ENCODE assay signal across 19 cellular contexts in the genomic region with DNA sequence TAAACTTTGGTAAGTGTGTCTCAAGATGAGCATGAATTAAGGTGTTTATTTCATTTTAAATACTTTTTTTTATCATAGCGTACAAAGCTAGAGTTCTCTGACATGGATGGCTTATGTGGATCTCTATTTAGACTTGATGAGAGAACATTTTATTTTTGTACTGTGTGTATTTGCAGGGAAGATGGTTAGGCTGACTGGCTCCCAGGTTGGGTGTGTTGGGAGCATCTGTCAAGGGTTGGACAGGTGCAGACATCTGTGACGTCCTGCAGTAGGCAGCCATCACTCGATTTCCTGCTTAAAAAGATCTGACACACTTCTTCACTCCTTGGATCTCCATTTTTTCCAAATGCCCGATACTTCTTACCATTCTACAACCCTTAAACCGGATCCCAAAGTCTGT.
DNase-seq lines count a peak whose midpoint lies in the region; ATAC-seq and TF ChIP-seq lines count a peak whose summit lies in the region.
"Had no signal": no experiment of that assay in that cellular context is flagged by ENCODE, and none has a peak within 500 bp of the region (broad histone marks: within the 10 kb centered on the region; RNA-seq: fewer than 3 reads in every experiment).

No MANE protein-coding gene starts in this region.

- peak; percentile 36 for DNase-seq in Ammon's horn (ENCODE audit: low spot score)
- no peak for DNase-seq in activated CD4-positive, alpha-beta T cell treated with anti-CD3 and anti-CD28 coated beads for 36 hours
- no peak for DNase-seq in Karpas-422
- no peak for DNase-seq in ureter (ENCODE audit: low spot score)
- no peak for DNase-seq in testis
- DNase-seq: BE2C; CD8-positive, alpha-beta T cell; DMS79 treated with DMSO at 0.1 percent for 48 hours; H9; KBM-7; NCI-H1417 treated with DMSO at 0.1 percent for 48 hours; NCI-H2029 treated with DMSO at 0.1 percent for 48 hours; NCI-H226; NCI-H524 treated with DMSO at 0.1 percent for 48 hours; NK-92 treated with Interleukin-12 subunit alpha and Interleukin-12 subunit beta, amount 100 ng/mL, for 24 hours; RPMI8226 had no signal

- H3K9ac ChIP-seq in BLaER1: no peak overlapping the region
- H3K9ac ChIP-seq in Karpas-422 (ENCODE audit: low read length): no peak overlapping the region

- H4K20me1 ChIP-seq in BLaER1: no peaks in the 10 kb centered on the region
- no peaks in the 10 kb centered on the region for H4K20me1 ChIP-seq in Karpas-422 (ENCODE audit: insufficient read depth, low read depth, low read length)

- TF ChIP-seq CTCF in brain (conservative IDR thresholded peaks at IDR 0.05) (no peak), nephron (IDR thresholded peaks at IDR 0.05; ENCODE audit: unreplicated experiment in 3 of 3) (no peak), testis (IDR thresholded peaks at IDR 0.05) (no peak)

- H3K27ac Mint-ChIP-seq in brain: peak overlapping the region in 4 of 5 experiments; percentile 19 to 83 (median 34)
- H3K27ac Mint-ChIP-seq in nephron: peak overlapping the region in 2 of 3 experiments; percentile 14 to 41
- no peak overlapping the region for H3K27ac Mint-ChIP-seq in activated CD4-positive, alpha-beta T cell treated with anti-CD3 and anti-CD28 coated beads for 36 hours
- H3K27ac Mint-ChIP-seq: CD8-positive, alpha-beta T cell; H9 had no signal

- H3K79me2 ChIP-seq in Karpas-422 (ENCODE audit: low read length): no peaks in the 10 kb centered on the region

- H3K4me3 Mint-ChIP-seq in brain (no peak overlapping the region), nephron (no peak overlapping the region)
- H3K4me3 Mint-ChIP-seq in activated CD4-positive, alpha-beta T cell treated with anti-CD3 and anti-CD28 coated beads for 36 hours: no peak overlapping the region
- H3K4me3 Mint-ChIP-seq: CD8-positive, alpha-beta T cell; H9 had no signal

- intact Hi-C loops in activated CD4-positive, alpha-beta T cell treated with anti-CD3 and anti-CD28 coated beads for 36 hours (cut with DNase I, micrococcal nuclease): no loop called here
- intact Hi-C loops in testis (cut with DNase I; ENCODE audit: low total_unique reads): no loop called here

- peaks cover 0 to 13% (median 3%) of the 10 kb centered on the region in 5 experiments for H3K9me3 Mint-ChIP-seq in brain
- H3K9me3 Mint-ChIP-seq in nephron: no peaks in the 10 kb centered on the region
- no peaks in the 10 kb centered on the region for H3K9me3 Mint-ChIP-seq in activated CD4-positive, alpha-beta T cell treated with anti-CD3 and anti-CD28 coated beads for 36 hours (ENCODE audit: low read depth)
- H3K9me3 Mint-ChIP-seq: CD8-positive, alpha-beta T cell; H9 had no signal

- H3K27me3 ChIP-seq in BLaER1 (no peaks in the 10 kb centered on the region), Karpas-422 (ENCODE audit: low read length) (no peaks in the 10 kb centered on the region), testis (no peaks in the 10 kb centered on the region)
- H3K27me3 ChIP-seq: BE2C had no signal

- H3K9me3 ChIP-seq in BLaER1 (peaks cover 4% of the 10 kb centered on the region; the same call in 1 of the 2 replicates), Karpas-422 (ENCODE audit: low read length) (peaks cover 7% of the 10 kb centered on the region; the same call in 1 of the 2 replicates), testis (no peaks in the 10 kb centered on the region)
- H3K9me3 ChIP-seq: BE2C had no signal

- H3K4me2 ChIP-seq in BLaER1 (peak overlapping the region; percentile 71), Karpas-422 (ENCODE audit: low read depth, low read length, poor library complexity, severe bottlenecking) (no peak overlapping the region)

- H3K4me1 Mint-ChIP-seq in brain (peaks cover 42% of the 10 kb centered on the region), nephron (peaks cover 16% of the 10 kb centered on the region)
- H3K4me1 Mint-ChIP-seq in activated CD4-positive, alpha-beta T cell treated with anti-CD3 and anti-CD28 coated beads for 36 hours: no peaks in the 10 kb centered on the region

- H3K4me3 ChIP-seq in BLaER1 (no peak overlapping the region), Karpas-422 (ENCODE audit: low read length) (no peak overlapping the region), testis (no peak overlapping the region)

- no peak for TF ChIP-seq POLR2A in testis (IDR thresholded peaks at IDR 0.05)

- H3K27ac ChIP-seq in BLaER1: peak overlapping the region; percentile 34; the same call in 1 of the 2 replicates
- H3K27ac ChIP-seq in Karpas-422 (ENCODE audit: low read length): no peak overlapping the region
- peak overlapping the region in 1 of 2 donors; percentile 32 for H3K27ac ChIP-seq in testis

- H3K36me3 ChIP-seq in BLaER1: no peaks in the 10 kb centered on the region
- no peaks in the 10 kb centered on the region for H3K36me3 ChIP-seq in Karpas-422 (ENCODE audit: insufficient read depth, low read length)
- no peaks in the 10 kb centered on the region for H3K36me3 ChIP-seq in testis (ENCODE audit: low read depth, missing control alignments)
- H3K36me3 ChIP-seq: BE2C had no signal

- ATAC-seq in activated CD4-positive, alpha-beta T cell treated with anti-CD3 and anti-CD28 coated beads for 36 hours: no peak
- ATAC-seq: CD8-positive, alpha-beta T cell had no signal

- H3K9me2 ChIP-seq in Karpas-422 (replicated peaks; ENCODE audit: insufficient read depth, low read length): no peaks in the 10 kb centered on the region

- H3K4me1 ChIP-seq in BLaER1 (peaks cover 35% of the 10 kb centered on the region), Karpas-422 (ENCODE audit: low read length) (no peaks in the 10 kb centered on the region), testis (peaks cover 33% of the 10 kb centered on the region)
- H3K4me1 ChIP-seq: BE2C had no signal

- WGBS in testis, 2 donors: 58 to 73% methylated on average over 5 of the region's 5 CpGs

- H3K27me3 Mint-ChIP-seq in brain (no peaks in the 10 kb centered on the region), nephron (ENCODE audit: low read depth) (peaks cover 9% of the 10 kb centered on the region)
- H3K27me3 Mint-ChIP-seq in activated CD4-positive, alpha-beta T cell treated with anti-CD3 and anti-CD28 coated beads for 36 hours: peaks cover 3% of the 10 kb centered on the region

- no peak overlapping the region for H2AFZ ChIP-seq in Karpas-422 (ENCODE audit: low read length)

- CTCF ChIA-PET in activated CD4-positive, alpha-beta T cell treated with anti-CD3 and anti-CD28 coated beads for 36 hours (lab: Charles Lee): no interaction called here

- POLR2A ChIA-PET in activated CD4-positive, alpha-beta T cell treated with anti-CD3 and anti-CD28 coated beads for 36 hours (lab: Charles Lee): no interaction called here

- H3K36me3 Mint-ChIP-seq in brain (no peaks in the 10 kb centered on the region), nephron (ENCODE audit: low read depth) (no peaks in the 10 kb centered on the region)
- no peaks in the 10 kb centered on the region for H3K36me3 Mint-ChIP-seq in activated CD4-positive, alpha-beta T cell treated with anti-CD3 and anti-CD28 coated beads for 36 hours (ENCODE audit: low read depth)
- H3K36me3 Mint-ChIP-seq: CD8-positive, alpha-beta T cell had no signal
